In genomic region chr9:108761530-108762347, GRCh38 we compare ENCODE assay signal across 8 cellular contexts.
DNase-seq lines count a peak whose midpoint lies in the region; FAIRE-seq and TF ChIP-seq lines count a peak whose summit lies in the region.

No MANE protein-coding gene starts in this region.

- in situ Hi-C loops in GM13976 (cut with MboI; ENCODE audit: low sequenced_read_pairs, unreplicated experiment) = loop anchor here (25.0 kb wide), 1 partner anchor 1299 kb away; no protein-coding TSS in a partner anchor

- no peak overlapping the region for H3K27ac ChIP-seq in caudate nucleus (ENCODE audit: low read depth, low read length)

- peak; percentile 84 for TF ChIP-seq CTCF in AG09319 (IDR thresholded peaks at IDR 0.05; ENCODE audit: low read depth, low read length)
- peak; percentile 70 for TF ChIP-seq CTCF in GM13976 (IDR thresholded peaks at IDR 0.05; ENCODE audit: borderline replicate concordance, control extremely low read depth, extremely low read depth, insufficient read depth, missing control alignments)

- no peak for FAIRE-seq in HTR-8/SVneo (lab: Jason Lieb, UNC)

- DNase-seq in AG09319 (ENCODE audit: extremely low read depth, low read depth) (no peak), GM13976 (ENCODE audit: low spot score) (peak; percentile 70), HTR-8/SVneo (ENCODE audit: insufficient read length, low spot score) (peak; percentile 66), RPMI8226 (peak; percentile 32), caudate nucleus (lab: John Stamatoyannopoulos, UW) (peak in 39 of 61 donors; percentile 1 to 65 (median 31)), left kidney (ENCODE audit: low read depth, low spot score) (peak; percentile 71), DMS79 treated with DMSO at 0.1 percent for 48 hours (lab: John Stamatoyannopoulos, UW) (no peak)
- peak in 2 of 3 experiments; percentile 4 to 13 for DNase-seq in stimulated activated CD4-positive, alpha-beta T cell treated with anti-CD3 and anti-CD28 coated beads, TNF-alpha, amount 100 ng/mL, for 24 hours (ENCODE audit: low read depth in 3 of 3)

Comparison
In these comparisons a context has a peak if more than half of its experiments do, and no peak if none do; other contexts are left out.
1. DNase-seq: peak in GM13976 (single experiment), HTR-8/SVneo (single experiment), RPMI8226 (single experiment), caudate nucleus (39 of 61), left kidney (single experiment) and stimulated activated CD4-positive, alpha-beta T cell treated with anti-CD3 and anti-CD28 coated beads, TNF-alpha, amount 100 ng/mL, for 24 hours (2 of 3); none in AG09319 (single experiment) and DMS79 treated with DMSO at 0.1 percent for 48 hours (single experiment).